ENCODE assay signal across 1 cellular context in genomic region chr7:50312589-50313162, GRCh38.
A peak's percentile ranks its signal among the peaks of the same experiment; 100 is the strongest.
TF ChIP-seq lines count a peak whose summit lies in the region.

No MANE protein-coding gene starts in this region.

TF ChIP-seq in GM12878, 131 proteins besides CTCF, POLR2A, EP300 and RAD21:
- TF ChIP-seq CHD1 (IDR thresholded peaks at IDR 0.05; ENCODE audit: low read depth, low read length): no peak
- TF ChIP-seq BHLHE40 (IDR thresholded peaks at IDR 0.05; ENCODE audit: borderline replicate concordance in 1 of 2, low read depth in 2 of 2, low read length in 1 of 2): no peak
- no peak for TF ChIP-seq CREM (IDR thresholded peaks at IDR 0.05; ENCODE audit: low read depth)
- TF ChIP-seq BMI1 (IDR thresholded peaks at IDR 0.05; ENCODE audit: borderline replicate concordance): no peak
- TF ChIP-seq FOXK2 (IDR thresholded peaks at IDR 0.05): no peak
- TF ChIP-seq HCFC1 (IDR thresholded peaks at IDR 0.05; ENCODE audit: low read length): no peak
- TF ChIP-seq SMARCA5 (IDR thresholded peaks at IDR 0.05): no peak
- TF ChIP-seq HSF1 (IDR thresholded peaks at IDR 0.05; ENCODE audit: low read depth, low read length): no peak
- no peak for TF ChIP-seq ZNF24 (IDR thresholded peaks at IDR 0.05)
- TF ChIP-seq ZNF622 (IDR thresholded peaks at IDR 0.05): no peak
- no peak for TF ChIP-seq SREBF1 (IDR thresholded peaks at IDR 0.05; ENCODE audit: low read length)
- TF ChIP-seq ATF2 (IDR thresholded peaks at IDR 0.05; ENCODE audit: low read length): 0 out of 2 replicates have a peak, but pooled peaks have one; percentile 30
- TF ChIP-seq ZBED1 (IDR thresholded peaks at IDR 0.05; ENCODE audit: borderline replicate concordance): no peak
- no peak for TF ChIP-seq SMAD5 (IDR thresholded peaks at IDR 0.05; ENCODE audit: low read depth)
- no peak for TF ChIP-seq ZNF592 (IDR thresholded peaks at IDR 0.05)
- TF ChIP-seq IKZF2 (IDR thresholded peaks at IDR 0.05): peak; percentile 31 to 35; a peak in 1 of 4 replicates
- no peak for TF ChIP-seq CBX5 (IDR thresholded peaks at IDR 0.05; ENCODE audit: low read depth)
- peak; percentile 22; the same call in 1 of the 2 replicates for TF ChIP-seq TCF7 (IDR thresholded peaks at IDR 0.05; ENCODE audit: borderline replicate concordance)
- TF ChIP-seq ZNF384 (IDR thresholded peaks at IDR 0.05; ENCODE audit: borderline replicate concordance, low read depth, low read length): no peak
- peak; percentile 37; the same call in 1 of the 2 replicates for TF ChIP-seq FOXM1 (IDR thresholded peaks at IDR 0.05; ENCODE audit: low read depth, low read length)
- TF ChIP-seq EGR1 (IDR thresholded peaks at IDR 0.05; ENCODE audit: borderline replicate concordance in 1 of 2, low read depth in 2 of 2, low read length in 2 of 2): no peak
- no peak for TF ChIP-seq ASH2L (IDR thresholded peaks at IDR 0.05; ENCODE audit: borderline replicate concordance, low read depth)
- TF ChIP-seq IKZF1 (conservative IDR thresholded peaks at IDR 0.05): no peak
- no peak for TF ChIP-seq ZNF274 (IDR thresholded peaks at IDR 0.05; ENCODE audit: insufficient read depth, insufficient read length)
- TF ChIP-seq RUNX3 (IDR thresholded peaks at IDR 0.05; ENCODE audit: low read length): peak; percentile 86
- TF ChIP-seq CBX3 (IDR thresholded peaks at IDR 0.05; ENCODE audit: borderline replicate concordance, low read depth): no peak
